Comparison of ENCODE assay signal across 11 cellular contexts in the genomic region with DNA sequence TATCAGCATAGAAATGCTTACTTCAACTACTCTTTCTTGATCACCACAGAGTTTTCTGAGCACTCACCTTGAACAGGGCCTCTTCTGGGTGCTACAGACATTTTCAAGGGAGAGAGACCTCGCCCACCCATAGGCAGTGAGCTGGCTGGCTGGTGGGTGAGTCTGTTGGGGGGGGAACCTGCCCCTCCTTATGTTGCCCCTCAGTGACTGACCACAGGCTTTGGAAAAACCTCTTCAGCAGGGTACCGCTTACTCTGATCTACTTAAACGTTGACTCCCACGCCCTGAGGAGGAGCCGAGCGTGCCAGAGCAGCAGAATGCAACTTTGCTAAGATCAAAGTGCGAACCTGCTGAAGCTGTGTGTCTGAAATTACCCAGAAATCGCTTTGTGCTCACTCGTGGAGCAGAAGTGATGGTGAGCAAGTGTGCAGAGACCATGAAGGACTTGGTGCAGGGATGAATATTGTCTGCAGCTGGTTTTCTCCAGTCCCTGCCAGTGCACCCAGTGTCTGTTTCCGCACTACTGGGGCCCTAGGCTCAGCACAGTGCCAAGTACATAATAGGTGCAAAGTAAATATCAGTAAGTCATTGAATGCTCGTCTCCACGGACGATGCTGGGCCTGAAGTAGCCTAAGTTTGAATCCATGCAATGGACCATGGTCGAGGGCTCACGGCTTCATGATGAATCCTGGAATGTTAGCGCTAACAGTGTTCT.
DNase-seq lines count a peak whose midpoint lies in the region; ATAC-seq and TF ChIP-seq lines count a peak whose summit lies in the region.
"Had no signal": no experiment of that assay in that cellular context is flagged by ENCODE, and none has a peak within 500 bp of the region (broad histone marks: within the 10 kb centered on the region; RNA-seq: fewer than 3 reads in every experiment).

No MANE protein-coding gene starts in this region.

- TF ChIP-seq CTCF in mucosa of descending colon (IDR thresholded peaks at IDR 0.05) = no peak

- H3K4me1 ChIP-seq in mucosa of descending colon (ENCODE audit: low read depth) = peaks cover 15% of the 10 kb centered on the region

- no peaks in the 10 kb centered on the region for H3K27me3 Mint-ChIP-seq in activated T-cell treated with anti-CD3 and anti-CD28 coated beads, Interleukin-2, amount 50 U/mL, for 24 hours

- peak; percentile 19 to 38 for ATAC-seq in activated CD4-positive, CD25-positive, alpha-beta regulatory T cell treated with anti-CD3 and anti-CD28 coated beads, Interleukin-2, amount 50 U/mL, for 24 hours
- ATAC-seq in mucosa of descending colon = peak; percentile 68
- peak; percentile 77 for ATAC-seq in stimulated activated naive CD8-positive, alpha-beta T cell treated with anti-CD3 and anti-CD28 coated beads, Interleukin-15, Interleukin-2, amounts not matched to agents 100 U/mL and 50 U/mL, for 24 hours
- no peak for ATAC-seq in sciatic nerve

- intact Hi-C loops in mucosa of descending colon (cut with DNase I, micrococcal nuclease) (no loop called here), sciatic nerve (cut with DNase I) (no loop called here)

- no peaks in the 10 kb centered on the region for H3K36me3 ChIP-seq in mucosa of descending colon (ENCODE audit: low read depth)

- no peaks in the 10 kb centered on the region for H3K9me3 ChIP-seq in mucosa of descending colon

- peak overlapping the region; percentile 62 for H3K4me3 Mint-ChIP-seq in activated T-cell treated with anti-CD3 and anti-CD28 coated beads, Interleukin-2, amount 50 U/mL, for 24 hours

- H3K36me3 Mint-ChIP-seq in activated T-cell treated with anti-CD3 and anti-CD28 coated beads, Interleukin-2, amount 50 U/mL, for 24 hours (ENCODE audit: low read depth) = peaks cover 4% of the 10 kb centered on the region

- peak overlapping the region; percentile 92 for H3K27ac Mint-ChIP-seq in activated T-cell treated with anti-CD3 and anti-CD28 coated beads, Interleukin-2, amount 50 U/mL, for 24 hours

- H3K4me3 ChIP-seq in mucosa of descending colon = no peak overlapping the region

- no peaks in the 10 kb centered on the region for H3K9me3 Mint-ChIP-seq in activated T-cell treated with anti-CD3 and anti-CD28 coated beads, Interleukin-2, amount 50 U/mL, for 24 hours

- no peak for DNase-seq in activated CD4-positive, CD25-positive, alpha-beta regulatory T cell (lab: John Stamatoyannopoulos, UW)
- DNase-seq in activated T-cell treated with anti-CD3 and anti-CD28 coated beads, Interleukin-2, amount 50 U/mL, for 24 hours = peak; percentile 76
- DNase-seq in mucosa of descending colon (peak; percentile 62 to 70 (median 68)), sciatic nerve (ENCODE audit: low spot score) (no peak), NCI-H526 treated with DMSO at 0.1 percent for 48 hours (lab: John Stamatoyannopoulos, UW) (no peak), HT-29 (ENCODE audit: low spot score) (no peak)
- peak; percentile 76 for DNase-seq in stimulated activated naive CD8-positive, alpha-beta T cell treated with anti-CD3 and anti-CD28 coated beads, Interleukin-15, Interleukin-2, amounts not matched to agents 100 U/mL and 50 U/mL, for 24 hours
- DNase-seq: effector CD4-positive, alpha-beta T cell; hippocampal formation; NCI-H1092 had no signal

- H3K4me1 Mint-ChIP-seq in activated T-cell treated with anti-CD3 and anti-CD28 coated beads, Interleukin-2, amount 50 U/mL, for 24 hours (ENCODE audit: low read depth) = peaks cover 68% of the 10 kb centered on the region

Comparison
In these comparisons a context has a peak if more than half of its experiments do, and no peak if none do; other contexts are left out.
1. DNase-seq: peak in activated T-cell treated with anti-CD3 and anti-CD28 coated beads, Interleukin-2, amount 50 U/mL, for 24 hours (single experiment), mucosa of descending colon (3 of 3) and stimulated activated naive CD8-positive, alpha-beta T cell treated with anti-CD3 and anti-CD28 coated beads, Interleukin-15, Interleukin-2, amounts not matched to agents 100 U/mL and 50 U/mL, for 24 hours (single experiment); none in activated CD4-positive, CD25-positive, alpha-beta regulatory T cell (0 of 4), sciatic nerve (single experiment), NCI-H526 treated with DMSO at 0.1 percent for 48 hours (single experiment) and HT-29 (single experiment).